ENCODE assay signal across 15 cellular contexts in the genomic region with DNA sequence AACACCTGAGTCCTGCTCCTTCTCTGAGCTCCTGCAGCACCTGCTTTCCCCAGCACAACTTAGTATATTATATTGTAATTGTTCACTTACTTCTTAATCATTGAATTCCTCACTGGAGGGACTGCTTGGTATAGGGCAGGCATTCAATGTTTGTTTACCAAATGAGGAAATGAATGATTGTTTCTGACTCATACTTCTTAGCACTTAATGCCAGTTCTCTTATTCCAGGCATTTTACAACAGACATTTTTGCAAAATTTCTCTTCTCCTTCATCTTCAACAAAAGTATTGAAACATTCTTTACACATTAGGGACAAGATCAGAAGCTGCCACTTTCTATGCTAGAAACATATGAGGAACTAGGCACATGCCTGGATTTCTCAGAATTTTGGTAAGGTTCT.
DNase-seq lines count a peak whose midpoint lies in the region; ATAC-seq and TF ChIP-seq lines count a peak whose summit lies in the region.
"Had no signal": no experiment of that assay in that cellular context is flagged by ENCODE, and none has a peak within 500 bp of the region (broad histone marks: within the 10 kb centered on the region; RNA-seq: fewer than 3 reads in every experiment).

No MANE protein-coding gene starts in this region.

- no TSS peak for BruUV-seq in PC-9 (replicated peaks; lab: Mats Ljungman, UMichigan)

- H3K4me1 ChIP-seq in PC-9 (replicated peaks; ENCODE audit: insufficient read depth) (peaks cover 41% of the 10 kb centered on the region), right lobe of liver (no peaks in the 10 kb centered on the region)
- H3K4me1 ChIP-seq: heart right ventricle had no signal

- no peak for TF ChIP-seq POLR2A in right lobe of liver (IDR thresholded peaks at IDR 0.05)

- H3K4me3 ChIP-seq in PC-9 (no peak overlapping the region), epithelial cell of proximal tubule (ENCODE audit: low read depth, low read length) (no peak overlapping the region), right lobe of liver (no peak overlapping the region)
- H3K4me3 ChIP-seq: dorsolateral prefrontal cortex, heart right ventricle had no signal

- no peaks in the 10 kb centered on the region for H3K9me2 ChIP-seq in PC-9 (ENCODE audit: insufficient read depth)

- H3K9me3 Mint-ChIP-seq in mesothelial cell of epicardium, result no peaks in the 10 kb centered on the region
- H3K9me3 Mint-ChIP-seq: CD8-positive, alpha-beta T cell had no signal

- H3K36me3 Mint-ChIP-seq in mesothelial cell of epicardium, result no peaks in the 10 kb centered on the region
- H3K36me3 Mint-ChIP-seq: CD8-positive, alpha-beta T cell had no signal

- no peaks in the 10 kb centered on the region for H3K36me3 ChIP-seq in PC-9 (ENCODE audit: low read depth)
- H3K36me3 ChIP-seq in right lobe of liver, result no peaks in the 10 kb centered on the region
- H3K36me3 ChIP-seq: heart right ventricle had no signal

- ATAC-seq in HG02588 (IDR thresholded peaks at IDR 0.05; ENCODE audit: unreplicated experiment) (no peak), right lobe of liver (no peak)
- ATAC-seq: CD8-positive, alpha-beta T cell; heart right ventricle; left lobe of liver had no signal

- H3K27ac Mint-ChIP-seq in mesothelial cell of epicardium, result no peak overlapping the region
- H3K27ac Mint-ChIP-seq: CD8-positive, alpha-beta T cell had no signal

- DNase-seq in ELR (ENCODE audit: low read depth), result peak; percentile 86
- DNase-seq in PC-9, result peak in 1 of 2 experiments; percentile 87
- peak; percentile 38 for DNase-seq in epithelial cell of proximal tubule (ENCODE audit: low read depth)
- DNase-seq in renal cortical epithelial cell (ENCODE audit: low read depth), result peak; percentile 89
- DNase-seq in mesothelial cell of epicardium (ENCODE audit: low spot score in 2 of 2, unreplicated experiment in 2 of 2), result no peak
- DNase-seq in NCI-H1436 treated with DMSO at 0.1 percent for 48 hours (lab: John Stamatoyannopoulos, UW), result no peak
- no peak for DNase-seq in right lobe of liver
- DNase-seq: activated T-cell treated with anti-CD3 and anti-CD28 coated beads for 4 hours; CD8-positive, alpha-beta T cell; dorsolateral prefrontal cortex; heart right ventricle; NK-92 treated with Interleukin-12 subunit alpha and Interleukin-12 subunit beta, amount 100 ng/mL, for 24 hours had no signal

- CTCF ChIA-PET in PC-9 (lab: Charles Lee), result no interaction called here

- H3K27me3 Mint-ChIP-seq in mesothelial cell of epicardium (ENCODE audit: low read depth), result peaks cover 9% of the 10 kb centered on the region

- H3K9me3 ChIP-seq in PC-9 (ENCODE audit: insufficient read depth, low read depth) (no peaks in the 10 kb centered on the region), right lobe of liver (no peaks in the 10 kb centered on the region)
- H3K9me3 ChIP-seq: heart right ventricle had no signal

- no peaks in the 10 kb centered on the region for H4K20me1 ChIP-seq in PC-9 (ENCODE audit: insufficient read depth)

- H3K4me3 Mint-ChIP-seq in mesothelial cell of epicardium, result no peak overlapping the region
- H3K4me3 Mint-ChIP-seq: CD8-positive, alpha-beta T cell had no signal

- H3K27ac ChIP-seq in PC-9 (peak overlapping the region; percentile 71), right lobe of liver (no peak overlapping the region)
- H3K27ac ChIP-seq: dorsolateral prefrontal cortex, heart right ventricle, KMS-11 had no signal

- peaks cover 21% of the 10 kb centered on the region for H3K4me1 Mint-ChIP-seq in mesothelial cell of epicardium

- H3K4me2 ChIP-seq in PC-9, result peak overlapping the region; percentile 49
- H3K4me2 ChIP-seq: KMS-11 had no signal

- intact Hi-C loops in PC-9 (cut with micrococcal nuclease; ENCODE audit: unreplicated experiment) (loop anchor here (1.0 to 5.0 kb wide), 2 partner anchors 10 to 178 kb away; no protein-coding TSS in a partner anchor), right lobe of liver (cut with DNase I) (no loop called here)

- TF ChIP-seq CTCF in PC-9 (conservative IDR thresholded peaks at IDR 0.05) (no peak), epithelial cell of proximal tubule (conservative IDR thresholded peaks at IDR 0.05; ENCODE audit: low read depth, low read length) (no peak), mesothelial cell of epicardium (IDR thresholded peaks at IDR 0.05; ENCODE audit: unreplicated experiment) (no peak), right lobe of liver (IDR thresholded peaks at IDR 0.05) (no peak)

- peaks cover 24% of the 10 kb centered on the region for H3F3A ChIP-seq in PC-9 (ENCODE audit: insufficient read depth, low read depth)

- POLR2A ChIA-PET in PC-9 (lab: Charles Lee; ENCODE audit: unreplicated experiment), result no interaction called here

- H2AFZ ChIP-seq in PC-9, result no peak overlapping the region

- H3K79me2 ChIP-seq in PC-9 (ENCODE audit: low read depth), result no peaks in the 10 kb centered on the region

- H3K27me3 ChIP-seq in PC-9 (ENCODE audit: insufficient read depth, low read depth) (no peaks in the 10 kb centered on the region), right lobe of liver (no peaks in the 10 kb centered on the region)
- H3K27me3 ChIP-seq: heart right ventricle had no signal

Comparison
In these comparisons a context has a peak if more than half of its experiments do, and no peak if none do; other contexts are left out.
1. DNase-seq: peak in ELR (single experiment), epithelial cell of proximal tubule (single experiment) and renal cortical epithelial cell (single experiment); none in mesothelial cell of epicardium (0 of 2), NCI-H1436 treated with DMSO at 0.1 percent for 48 hours (single experiment) and right lobe of liver (0 of 3).